In the genomic region with DNA sequence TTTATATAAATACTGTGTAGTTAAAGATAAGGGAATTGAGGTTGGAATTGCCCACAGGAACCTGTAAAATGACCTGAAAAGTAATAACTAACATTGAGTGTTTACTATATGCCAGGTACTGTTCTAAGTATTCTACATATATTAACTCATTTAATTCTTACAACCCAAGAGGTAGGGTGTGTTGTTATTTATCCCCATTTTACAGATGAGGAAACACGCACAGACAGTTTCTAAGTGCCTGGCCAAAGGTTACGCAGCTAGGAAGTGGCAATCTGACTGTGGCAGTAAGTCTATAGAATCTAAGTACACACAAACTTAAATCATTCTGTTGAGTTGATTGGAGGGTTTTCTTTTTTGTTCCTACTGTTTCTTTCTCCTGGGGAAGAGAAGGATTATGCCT, we compare ENCODE assay signal across 5 cellular contexts. TPM values are rescaled to one million over a fixed set of nuclear protein-coding genes. Genes with fewer than 3 reads are reported as not detected.
DNase-seq lines count a peak whose midpoint lies in the region; ATAC-seq and TF ChIP-seq lines count a peak whose summit lies in the region.

No MANE protein-coding gene starts in this region.

- H3K9ac ChIP-seq in HUES64 (ENCODE audit: low read depth, low read length) (no peak overlapping the region), colonic mucosa (ENCODE audit: low read depth in 2 of 2, low read length in 2 of 2) (no peak overlapping the region)

- peak overlapping the region; percentile 94 for H3K4me3 Mint-ChIP-seq in activated T-helper 1 cell treated with anti-CD3 and anti-CD28 coated beads, Interleukin-12 subunit alpha, Interleukin-12 subunit beta, Interleukin-2, Interleukin-4 antibody, amounts not matched to agents 30 ng/mL and 10 ng/mL and 1 ng/mL, durations not matched to agents 14 hours and 24 hours and 36 hours

- TF ChIP-seq CTCF in colonic mucosa (IDR thresholded peaks at IDR 0.05) = no peak

- H3K27ac Mint-ChIP-seq in activated T-helper 1 cell treated with anti-CD3 and anti-CD28 coated beads, Interleukin-12 subunit alpha, Interleukin-12 subunit beta, Interleukin-2, Interleukin-4 antibody, amounts not matched to agents 30 ng/mL and 10 ng/mL and 1 ng/mL, durations not matched to agents 14 hours and 24 hours and 36 hours = peak overlapping the region; percentile 92

- peaks cover 66% of the 10 kb centered on the region for H3K4me1 Mint-ChIP-seq in activated T-helper 1 cell treated with anti-CD3 and anti-CD28 coated beads, Interleukin-12 subunit alpha, Interleukin-12 subunit beta, Interleukin-2, Interleukin-4 antibody, amounts not matched to agents 30 ng/mL and 10 ng/mL and 1 ng/mL, durations not matched to agents 14 hours and 24 hours and 36 hours (ENCODE audit: low read depth)

- H3K9me3 ChIP-seq in HUES64 (ENCODE audit: insufficient read depth, low read depth, low read length) (no peaks in the 10 kb centered on the region), neuron (ENCODE audit: low read length) (no peaks in the 10 kb centered on the region), colonic mucosa (no peaks in the 10 kb centered on the region)

- WGBS in HUES64 = 100% methylated on average over 2 of the region's 2 CpGs

- peaks cover 25% of the 10 kb centered on the region for H3K36me3 Mint-ChIP-seq in activated T-helper 1 cell treated with anti-CD3 and anti-CD28 coated beads, Interleukin-12 subunit alpha, Interleukin-12 subunit beta, Interleukin-2, Interleukin-4 antibody, amounts not matched to agents 30 ng/mL and 10 ng/mL and 1 ng/mL, durations not matched to agents 14 hours and 24 hours and 36 hours (ENCODE audit: low read depth)

- H3K4me1 ChIP-seq in HUES64 (ENCODE audit: insufficient read depth, low read length) (0 out of 2 replicates have a peak, but pooled peaks cover 4% of the 10 kb centered on the region), neuron (ENCODE audit: insufficient read depth, low read length) (peaks cover 30% of the 10 kb centered on the region), colonic mucosa (no peaks in the 10 kb centered on the region)

- H3K27ac ChIP-seq in HUES64 (ENCODE audit: low read depth, low read length) (no peak overlapping the region), colonic mucosa (no peak overlapping the region)

- H2AFZ ChIP-seq in neuron (ENCODE audit: low read depth, low read length) = no peak overlapping the region

- no peak for ATAC-seq in HG03342 (IDR thresholded peaks at IDR 0.05; ENCODE audit: unreplicated experiment)

- H3K27me3 Mint-ChIP-seq in activated T-helper 1 cell treated with anti-CD3 and anti-CD28 coated beads, Interleukin-12 subunit alpha, Interleukin-12 subunit beta, Interleukin-2, Interleukin-4 antibody, amounts not matched to agents 30 ng/mL and 10 ng/mL and 1 ng/mL, durations not matched to agents 14 hours and 24 hours and 36 hours (ENCODE audit: insufficient read depth) = no peaks in the 10 kb centered on the region

- peaks cover 29% of the 10 kb centered on the region for H3K36me3 ChIP-seq in HUES64 (ENCODE audit: insufficient read depth, low read length)
- H3K36me3 ChIP-seq in neuron (ENCODE audit: insufficient read depth, low read length) = peaks cover 25% of the 10 kb centered on the region
- H3K36me3 ChIP-seq in colonic mucosa = no peaks in the 10 kb centered on the region

- H3K27me3 ChIP-seq in HUES64 (ENCODE audit: insufficient read depth, low read length) (peaks cover 43% of the 10 kb centered on the region), neuron (ENCODE audit: insufficient read depth, low read length) (no peaks in the 10 kb centered on the region), colonic mucosa (peaks cover 21% of the 10 kb centered on the region)

- H3K4me3 ChIP-seq in HUES64 (ENCODE audit: low read length) (0 out of 2 replicates have a peak overlapping the region, but pooled peaks have one; percentile 67), neuron (ENCODE audit: low read length) (peak overlapping the region; percentile 82), colonic mucosa (no peak overlapping the region)

- intact Hi-C loops in activated T-helper 1 cell treated with anti-CD3 and anti-CD28 coated beads, Interleukin-12 subunit alpha, Interleukin-12 subunit beta, Interleukin-2, Interleukin-4 antibody, amounts not matched to agents 30 ng/mL and 10 ng/mL and 1 ng/mL, durations not matched to agents 14 hours and 24 hours and 36 hours (cut with micrococcal nuclease) = loop anchor here (1.0 to 5.0 kb wide), 7 partner anchors 9 to 1854 kb away; partner anchors contain the start of genes ARHGAP9, ARHGEF25, CDK4 and DCTN2
- intact Hi-C loops in colonic mucosa (cut with DNase I) = no loop called here

- no peaks in the 10 kb centered on the region for H3K9me3 Mint-ChIP-seq in activated T-helper 1 cell treated with anti-CD3 and anti-CD28 coated beads, Interleukin-12 subunit alpha, Interleukin-12 subunit beta, Interleukin-2, Interleukin-4 antibody, amounts not matched to agents 30 ng/mL and 10 ng/mL and 1 ng/mL, durations not matched to agents 14 hours and 24 hours and 36 hours

- DNase-seq in activated T-helper 1 cell treated with anti-CD3 and anti-CD28 coated beads, Interleukin-12 subunit alpha, Interleukin-12 subunit beta, Interleukin-2, Interleukin-4 antibody, amounts not matched to agents 30 ng/mL and 10 ng/mL and 1 ng/mL, durations not matched to agents 14 hours and 24 hours and 36 hours (ENCODE audit: low spot score) = no peak
- no peak for DNase-seq in colonic mucosa

RNA-seq across cellular contexts. Expression of gene TSPAN31, which starts 1.1 kb away (rescaled TPM):
- polyA plus RNA-seq in HUES64 (2013, experiment 1 of 2) = 9.3 TPM
- 15.3 TPM for polyA plus RNA-seq in HUES64 (2013, experiment 2 of 2)
- 24.0 and 24.5 TPM in 2 replicates for total RNA-seq in activated T-helper 1 cell treated with anti-CD3 and anti-CD28 coated beads, Interleukin-12 subunit alpha, Interleukin-12 subunit beta, Interleukin-2, Interleukin-4 antibody, amounts not matched to agents 30 ng/mL and 10 ng/mL and 1 ng/mL, durations not matched to agents 14 hours and 24 hours and 36 hours
- total RNA-seq in colonic mucosa = 10 to 100 TPM; 19.3 to 32.3 TPM

RNA-seq across cellular contexts. Expression of gene AGAP2, which starts 5.2 kb away (rescaled TPM):
- polyA plus RNA-seq in HUES64 (2013, experiment 1 of 2) = 1.0 TPM
- polyA plus RNA-seq in HUES64 (2013, experiment 2 of 2) = 2.8 TPM
- total RNA-seq in activated T-helper 1 cell treated with anti-CD3 and anti-CD28 coated beads, Interleukin-12 subunit alpha, Interleukin-12 subunit beta, Interleukin-2, Interleukin-4 antibody, amounts not matched to agents 30 ng/mL and 10 ng/mL and 1 ng/mL, durations not matched to agents 14 hours and 24 hours and 36 hours = 31.5 and 33.4 TPM in 2 replicates
- 1 to 10 TPM in 1 of 2 donors, under 1 TPM in 1; 0.86 to 1.0 TPM for total RNA-seq in colonic mucosa

RNA-seq across cellular contexts. Expression of gene CDK4, which starts 8.3 kb away (rescaled TPM):
- 171 TPM for polyA plus RNA-seq in HUES64 (2013, experiment 1 of 2)
- 146 TPM for polyA plus RNA-seq in HUES64 (2013, experiment 2 of 2)
- total RNA-seq in activated T-helper 1 cell treated with anti-CD3 and anti-CD28 coated beads, Interleukin-12 subunit alpha, Interleukin-12 subunit beta, Interleukin-2, Interleukin-4 antibody, amounts not matched to agents 30 ng/mL and 10 ng/mL and 1 ng/mL, durations not matched to agents 14 hours and 24 hours and 36 hours = 218 and 227 TPM in 2 replicates
- 100 to 1,000 TPM in 1 of 2 donors, 10 to 100 TPM in 1; 45.7 to 121 TPM for total RNA-seq in colonic mucosa

RNA-seq across cellular contexts. Expression of gene MARCHF9, which starts 11.1 kb away (rescaled TPM):
- 3.7 TPM for polyA plus RNA-seq in HUES64 (2013, experiment 1 of 2)
- polyA plus RNA-seq in HUES64 (2013, experiment 2 of 2) = 4.6 TPM
- total RNA-seq in activated T-helper 1 cell treated with anti-CD3 and anti-CD28 coated beads, Interleukin-12 subunit alpha, Interleukin-12 subunit beta, Interleukin-2, Interleukin-4 antibody, amounts not matched to agents 30 ng/mL and 10 ng/mL and 1 ng/mL, durations not matched to agents 14 hours and 24 hours and 36 hours = 21.2 and 21.8 TPM in 2 replicates
- total RNA-seq in colonic mucosa = 10 to 100 TPM; 10.6 to 14.3 TPM

RNA-seq across cellular contexts. Expression of gene CYP27B1, which starts 23.1 kb away (rescaled TPM):
- 0.95 TPM for polyA plus RNA-seq in HUES64 (2013, experiment 1 of 2)
- polyA plus RNA-seq in HUES64 (2013, experiment 2 of 2) = 1.2 TPM
- total RNA-seq in activated T-helper 1 cell treated with anti-CD3 and anti-CD28 coated beads, Interleukin-12 subunit alpha, Interleukin-12 subunit beta, Interleukin-2, Interleukin-4 antibody, amounts not matched to agents 30 ng/mL and 10 ng/mL and 1 ng/mL, durations not matched to agents 14 hours and 24 hours and 36 hours = 9.0 and 9.9 TPM in 2 replicates
- total RNA-seq in colonic mucosa = 1 to 10 TPM in 1 of 2 donors, under 1 TPM in 1; 0.80 to 1.6 TPM

Comparison
In these comparisons a context has a peak if more than half of its experiments do, and no peak if none do; other contexts are left out.
1. RNA of gene AGAP2, which starts 5.2 kb away (total RNA-seq): 31.5 to 33.4 TPM in activated T-helper 1 cell treated with anti-CD3 and anti-CD28 coated beads, Interleukin-12 subunit alpha, Interleukin-12 subunit beta, Interleukin-2, Interleukin-4 antibody, amounts not matched to agents 30 ng/mL and 10 ng/mL and 1 ng/mL, durations not matched to agents 14 hours and 24 hours and 36 hours; 0.86 to 1.0 TPM in colonic mucosa; every median in the first group is over 10 times any median in the second.